ENCODE assay signal across 8 cellular contexts in the genomic region with DNA sequence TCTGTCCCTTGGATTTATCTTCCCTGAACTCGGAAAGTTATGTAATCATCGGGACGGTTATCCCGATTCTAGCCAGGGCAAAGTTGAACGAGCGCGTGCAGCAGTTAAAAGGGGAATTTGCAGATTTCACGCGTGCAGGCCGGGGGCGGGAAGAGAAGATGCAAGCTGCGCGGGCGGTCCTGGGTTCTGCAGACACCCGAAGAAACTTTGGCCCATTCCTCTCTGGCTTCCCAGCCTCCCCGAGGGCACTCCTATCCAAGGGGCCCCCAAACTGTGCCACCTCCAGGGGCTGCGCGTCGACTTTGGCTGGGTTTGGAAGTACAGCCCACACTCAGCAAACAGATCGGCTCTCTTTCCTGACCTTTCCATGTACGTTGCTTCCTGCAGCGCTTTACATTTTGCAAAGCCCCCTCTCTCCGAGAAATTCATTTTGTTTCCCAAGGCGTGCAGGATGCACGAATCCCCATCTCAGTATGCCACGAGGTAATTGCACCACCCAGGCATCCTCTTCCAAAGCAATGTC. TPM values are rescaled to one million over a fixed set of nuclear protein-coding genes. Genes with fewer than 3 reads are reported as not detected.
DNase-seq lines count a peak whose midpoint lies in the region; ATAC-seq lines count a peak whose summit lies in the region.

No MANE protein-coding gene starts in this region.

- no peak overlapping the region for H2BK120ac ChIP-seq in trophoblast cell (ENCODE audit: insufficient read depth, low read length, poor library complexity)

- H3K27me3 ChIP-seq in trophoblast cell (ENCODE audit: insufficient read depth, low read length) = no peaks in the 10 kb centered on the region

- no peaks in the 10 kb centered on the region for H3K9me3 Mint-ChIP-seq in stimulated activated naive CD8-positive, alpha-beta T cell treated with anti-CD3 and anti-CD28 coated beads, Interleukin-15, Interleukin-2, amounts not matched to agents 100 ng/mL and 50 ng/mL, for 24 hours
- H3K9me3 Mint-ChIP-seq in activated T-cell treated with anti-CD3 and anti-CD28 coated beads, Interleukin-2, amount 50 U/mL, for 4 hours = no peaks in the 10 kb centered on the region

- no peak overlapping the region for H2AK5ac ChIP-seq in trophoblast cell (ENCODE audit: low read length)

- peak overlapping the region; percentile 88 for H3K27ac Mint-ChIP-seq in stimulated activated naive CD8-positive, alpha-beta T cell treated with anti-CD3 and anti-CD28 coated beads, Interleukin-15, Interleukin-2, amounts not matched to agents 100 ng/mL and 50 ng/mL, for 24 hours

- H3K14ac ChIP-seq in trophoblast cell (ENCODE audit: low read length) = no peak overlapping the region

- peaks cover 37% of the 10 kb centered on the region for H3K4me1 Mint-ChIP-seq in stimulated activated naive CD8-positive, alpha-beta T cell treated with anti-CD3 and anti-CD28 coated beads, Interleukin-15, Interleukin-2, amounts not matched to agents 100 ng/mL and 50 ng/mL, for 24 hours (ENCODE audit: low read depth)
- peaks cover 34% of the 10 kb centered on the region for H3K4me1 Mint-ChIP-seq in activated T-cell treated with anti-CD3 and anti-CD28 coated beads, Interleukin-2, amount 50 U/mL, for 4 hours (ENCODE audit: low read depth)

- H3K4me3 ChIP-seq in trophoblast cell (ENCODE audit: low read depth, low read length) = no peak overlapping the region

- H3K18ac ChIP-seq in trophoblast cell (ENCODE audit: low read length) = no peak overlapping the region

- H3K9me3 ChIP-seq in trophoblast cell (ENCODE audit: insufficient read depth, low read depth, low read length) = no peaks in the 10 kb centered on the region

- DNase-seq in stimulated activated naive CD8-positive, alpha-beta T cell treated with anti-CD3 and anti-CD28 coated beads, Interleukin-15, Interleukin-2, amounts not matched to agents 100 U/mL and 50 U/mL, for 24 hours = no peak
- DNase-seq in activated T-cell treated with anti-CD3 and anti-CD28 coated beads, Interleukin-2, amount 50 U/mL, for 4 hours = no peak
- DNase-seq in left ventricle myocardium superior (peak; percentile 54), trophoblast cell (peak; percentile 33 to 62)
- DNase-seq in activated CD4-positive, alpha-beta T cell treated with anti-CD3 and anti-CD28 coated beads, Interleukin-2, amount 50 U/mL, for 1 hour = no peak

- peaks cover 7% of the 10 kb centered on the region for H3K79me1 ChIP-seq in trophoblast cell (ENCODE audit: low read length)

- peaks cover 18% of the 10 kb centered on the region for H3K79me2 ChIP-seq in trophoblast cell (ENCODE audit: control insufficient read depth, insufficient read depth, low read length, poor library complexity)

- H3K36me3 ChIP-seq in trophoblast cell (ENCODE audit: control insufficient read depth in 1 of 2, insufficient read depth in 2 of 2, low read length in 2 of 2) = peaks cover under 1% of the 10 kb centered on the region in 2 experiments

- no peak overlapping the region for H3K9ac ChIP-seq in trophoblast cell (ENCODE audit: low read length)

- no peaks in the 10 kb centered on the region for H3K27me3 Mint-ChIP-seq in stimulated activated naive CD8-positive, alpha-beta T cell treated with anti-CD3 and anti-CD28 coated beads, Interleukin-15, Interleukin-2, amounts not matched to agents 100 ng/mL and 50 ng/mL, for 24 hours
- H3K27me3 Mint-ChIP-seq in activated T-cell treated with anti-CD3 and anti-CD28 coated beads, Interleukin-2, amount 50 U/mL, for 4 hours (ENCODE audit: low read depth) = no peaks in the 10 kb centered on the region

- H3K36me3 Mint-ChIP-seq in stimulated activated naive CD8-positive, alpha-beta T cell treated with anti-CD3 and anti-CD28 coated beads, Interleukin-15, Interleukin-2, amounts not matched to agents 100 ng/mL and 50 ng/mL, for 24 hours (ENCODE audit: low read depth) = peaks cover 28% of the 10 kb centered on the region
- H3K36me3 Mint-ChIP-seq in activated T-cell treated with anti-CD3 and anti-CD28 coated beads, Interleukin-2, amount 50 U/mL, for 4 hours (ENCODE audit: insufficient read depth) = peaks cover 15% of the 10 kb centered on the region

- H3K4me3 Mint-ChIP-seq in stimulated activated naive CD8-positive, alpha-beta T cell treated with anti-CD3 and anti-CD28 coated beads, Interleukin-15, Interleukin-2, amounts not matched to agents 100 ng/mL and 50 ng/mL, for 24 hours = peak overlapping the region; percentile 98
- H3K4me3 Mint-ChIP-seq in activated T-cell treated with anti-CD3 and anti-CD28 coated beads, Interleukin-2, amount 50 U/mL, for 4 hours = peak overlapping the region; percentile 100

- no peak for ATAC-seq in stimulated activated naive CD8-positive, alpha-beta T cell treated with anti-CD3 and anti-CD28 coated beads, Interleukin-15, Interleukin-2, amounts not matched to agents 100 U/mL and 50 U/mL, for 24 hours
- ATAC-seq in activated T-cell treated with anti-CD3 and anti-CD28 coated beads, Interleukin-2, amount 50 U/mL, for 4 hours = no peak
- ATAC-seq in left ventricle myocardium superior (peak; percentile 9), HG02852 (IDR thresholded peaks at IDR 0.05; ENCODE audit: unreplicated experiment) (no peak), HG03135 (IDR thresholded peaks at IDR 0.05; ENCODE audit: unreplicated experiment) (no peak)

- intact Hi-C loops in left ventricle myocardium superior (cut with micrococcal nuclease) = no loop called here

- peak overlapping the region; percentile 64 for H3K4me2 ChIP-seq in trophoblast cell (ENCODE audit: low read length)

- peak overlapping the region; percentile 46 for H4K8ac ChIP-seq in trophoblast cell (ENCODE audit: low read depth, low read length)

- peak overlapping the region; percentile 50 for H2AFZ ChIP-seq in trophoblast cell (ENCODE audit: insufficient read depth, low read length, poor library complexity)

- H2BK5ac ChIP-seq in trophoblast cell (ENCODE audit: low read depth, low read length, poor library complexity) = no peak overlapping the region

- no peak overlapping the region for H2BK12ac ChIP-seq in trophoblast cell (ENCODE audit: low read length)

- no peak overlapping the region for H3K27ac ChIP-seq in trophoblast cell (ENCODE audit: low read depth, low read length)

- H3K4me1 ChIP-seq in trophoblast cell (ENCODE audit: control insufficient read depth in 1 of 2, insufficient read depth in 2 of 2, low read length in 2 of 2) = peaks cover 4% of the 10 kb centered on the region in 2 experiments

- H4K91ac ChIP-seq in trophoblast cell (ENCODE audit: low read depth, low read length) = no peak overlapping the region

- H3K23ac ChIP-seq in trophoblast cell (ENCODE audit: low read length) = no peak overlapping the region

- peak overlapping the region; percentile 51 for H4K12ac ChIP-seq in trophoblast cell (ENCODE audit: low read depth, low read length)

- H3K4ac ChIP-seq in trophoblast cell (ENCODE audit: low read depth, low read length) = no peak overlapping the region

- WGBS in trophoblast cell (ENCODE audit: extremely low coverage, insufficient coverage, insufficient read length) = no CpG with 5 or more reads among the region's 26 CpGs

RNA-seq across cellular contexts. Expression of a gene that starts 0.9 kb away (rescaled TPM):
- 100 to 1,000 TPM; 345 to 413 (median 354) TPM for total RNA-seq in activated T-cell treated with anti-CD3 and anti-CD28 coated beads, Interleukin-2, amount 50 U/mL, for 4 hours
- 193 TPM for total RNA-seq in left ventricle myocardium superior
- polyA plus RNA-seq in trophoblast cell (2013) = 119 and 124 TPM in 2 replicates

RNA-seq across cellular contexts. Expression of a gene that starts 54.7 kb away (rescaled TPM):
- total RNA-seq in activated T-cell treated with anti-CD3 and anti-CD28 coated beads, Interleukin-2, amount 50 U/mL, for 4 hours = 1 to 10 TPM; 6.1 to 8.1 (median 7.2) TPM
- 10.4 TPM for total RNA-seq in left ventricle myocardium superior
- polyA plus RNA-seq in trophoblast cell (2013) = 0.99 and 1.2 TPM in 2 replicates

Comparison
In these comparisons a context has a peak if more than half of its experiments do, and no peak if none do; other contexts are left out.
1. DNase-seq: peak in left ventricle myocardium superior (single experiment) and trophoblast cell (2 of 2); none in stimulated activated naive CD8-positive, alpha-beta T cell treated with anti-CD3 and anti-CD28 coated beads, Interleukin-15, Interleukin-2, amounts not matched to agents 100 U/mL and 50 U/mL, for 24 hours (single experiment), activated T-cell treated with anti-CD3 and anti-CD28 coated beads, Interleukin-2, amount 50 U/mL, for 4 hours (single experiment) and activated CD4-positive, alpha-beta T cell treated with anti-CD3 and anti-CD28 coated beads, Interleukin-2, amount 50 U/mL, for 1 hour (single experiment).